In the genomic region with DNA sequence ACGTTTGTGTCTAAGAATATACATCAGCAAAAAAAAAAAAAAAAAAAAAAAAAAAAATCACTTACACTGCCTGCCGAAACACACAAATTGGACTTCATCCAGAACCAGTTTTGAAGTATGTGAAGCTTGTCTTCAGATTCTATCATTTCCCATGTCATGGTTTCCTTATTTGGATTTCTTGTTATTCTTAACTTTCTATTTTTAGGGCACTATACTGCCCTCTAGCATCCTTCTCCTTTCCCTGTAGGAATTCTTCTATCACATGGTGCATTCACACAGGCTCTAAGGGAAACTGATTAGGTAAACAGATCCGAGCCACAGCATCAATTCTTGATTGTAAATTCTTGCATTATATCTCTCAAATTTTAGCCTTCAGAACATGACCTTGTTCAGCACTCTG, we compare ENCODE assay signal across 12 cellular contexts.
DNase-seq lines count a peak whose midpoint lies in the region; ATAC-seq and TF ChIP-seq lines count a peak whose summit lies in the region.
"Had no signal": no experiment of that assay in that cellular context is flagged by ENCODE, and none has a peak within 500 bp of the region (broad histone marks: within the 10 kb centered on the region; RNA-seq: fewer than 3 reads in every experiment).

No MANE protein-coding gene starts in this region.

- peak; percentile 0 for DNase-seq in NCI-H2227 (lab: John Stamatoyannopoulos, UW; ENCODE audit: unreplicated experiment)
- DNase-seq in NCI-H2227 treated with DMSO at 0.1 percent for 48 hours (lab: John Stamatoyannopoulos, UW) = no peak
- peak; percentile 14 for DNase-seq in NCI-H460 (ENCODE audit: extremely low read depth, low read depth)
- DNase-seq in epithelial cell of esophagus (ENCODE audit: low read depth) = peak; percentile 2
- DNase-seq in putamen (ENCODE audit: low spot score) = peak; percentile 2
- no peak for DNase-seq in NCI-H2081 (lab: John Stamatoyannopoulos, UW)
- no peak for DNase-seq in NCI-H2196 (lab: John Stamatoyannopoulos, UW; ENCODE audit: unreplicated experiment)
- DNase-seq: activated CD4-positive, alpha-beta T cell treated with anti-CD3 and anti-CD28 coated beads, Interleukin-2, amount 50 U/mL, for 4 hours; activated effector memory CD4-positive, alpha-beta T cell treated with anti-CD3 and anti-CD28 coated beads, Interleukin-2, amount 50 U/mL, for 16 hours; T-helper 17 cell had no signal

- ATAC-seq in GM18520 (IDR thresholded peaks at IDR 0.05; ENCODE audit: unreplicated experiment) = no peak
- ATAC-seq: T-helper 17 cell had no signal

- no peak overlapping the region for H3K4me3 ChIP-seq in epithelial cell of esophagus (ENCODE audit: low read length)
- H3K4me3 ChIP-seq: tibial nerve had no signal

- TF ChIP-seq CTCF in epithelial cell of esophagus (IDR thresholded peaks at IDR 0.05; ENCODE audit: insufficient read depth, low read depth, low read length, missing control alignments) = peak; percentile 6

Comparison
In these comparisons a context has a peak if more than half of its experiments do, and no peak if none do; other contexts are left out.
1. DNase-seq: peak in NCI-H2227 (single experiment), NCI-H460 (single experiment), epithelial cell of esophagus (single experiment) and putamen (single experiment); none in NCI-H2227 treated with DMSO at 0.1 percent for 48 hours (single experiment), NCI-H2081 (0 of 2) and NCI-H2196 (single experiment).